ENCODE assay signal across 1 cellular context in the genomic region with DNA sequence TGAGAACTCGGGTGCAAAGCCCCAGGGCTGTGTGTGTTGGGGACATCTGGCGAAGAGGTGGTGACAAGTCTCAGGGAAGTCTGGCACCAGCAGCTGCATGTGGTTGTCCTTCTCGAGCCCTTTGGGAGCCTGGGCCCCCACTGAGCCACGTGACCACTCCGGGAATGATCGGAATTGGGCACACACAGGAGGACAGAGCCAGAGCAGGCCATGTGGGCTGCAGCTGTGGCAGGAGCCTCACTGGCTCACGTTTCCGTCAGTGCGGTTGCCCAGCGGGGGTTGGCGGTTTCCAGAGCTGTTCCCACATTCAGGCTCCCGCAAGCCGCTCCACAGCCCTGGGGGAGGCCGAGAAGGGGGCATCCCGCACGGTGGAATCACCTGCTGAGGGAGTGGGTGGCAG.
A peak's percentile ranks its signal among the peaks of the same experiment; 100 is the strongest.
TF ChIP-seq lines count a peak whose summit lies in the region.

No MANE protein-coding gene starts in this region.

TF ChIP-seq in SK-N-SH, 30 proteins besides CTCF, POLR2A, EP300 and RAD21 (continued from another document):
- TF ChIP-seq, protein P1, sequence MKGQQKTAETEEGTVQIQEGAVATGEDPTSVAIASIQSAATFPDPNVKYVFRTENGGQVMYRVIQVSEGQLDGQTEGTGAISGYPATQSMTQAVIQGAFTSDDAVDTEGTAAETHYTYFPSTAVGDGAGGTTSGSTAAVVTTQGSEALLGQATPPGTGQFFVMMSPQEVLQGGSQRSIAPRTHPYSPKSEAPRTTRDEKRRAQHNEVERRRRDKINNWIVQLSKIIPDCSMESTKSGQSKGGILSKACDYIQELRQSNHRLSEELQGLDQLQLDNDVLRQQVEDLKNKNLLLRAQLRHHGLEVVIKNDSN (IDR thresholded peaks at IDR 0.05; ENCODE audit: borderline replicate concordance, low read depth), result peak; percentile 86
- TF ChIP-seq, protein P2, sequence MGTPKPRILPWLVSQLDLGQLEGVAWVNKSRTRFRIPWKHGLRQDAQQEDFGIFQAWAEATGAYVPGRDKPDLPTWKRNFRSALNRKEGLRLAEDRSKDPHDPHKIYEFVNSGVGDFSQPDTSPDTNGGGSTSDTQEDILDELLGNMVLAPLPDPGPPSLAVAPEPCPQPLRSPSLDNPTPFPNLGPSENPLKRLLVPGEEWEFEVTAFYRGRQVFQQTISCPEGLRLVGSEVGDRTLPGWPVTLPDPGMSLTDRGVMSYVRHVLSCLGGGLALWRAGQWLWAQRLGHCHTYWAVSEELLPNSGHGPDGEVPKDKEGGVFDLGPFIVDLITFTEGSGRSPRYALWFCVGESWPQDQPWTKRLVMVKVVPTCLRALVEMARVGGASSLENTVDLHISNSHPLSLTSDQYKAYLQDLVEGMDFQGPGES (IDR thresholded peaks at IDR 0.05; ENCODE audit: low read depth, low read length), result no peak
- TF ChIP-seq SIN3A (IDR thresholded peaks at IDR 0.05; ENCODE audit: borderline replicate concordance, low read depth, low read length), result no peak
- no peak for TF ChIP-seq FOSL2 (IDR thresholded peaks at IDR 0.05; ENCODE audit: borderline replicate concordance, low read depth)
- TF ChIP-seq CHD2 (IDR thresholded peaks at IDR 0.05; ENCODE audit: low read length, partially characterized antibody), result no peak
- no peak for TF ChIP-seq GATA2 (CRISPR knock-in tag; IDR thresholded peaks at IDR 0.05)
- TF ChIP-seq, protein P3, sequence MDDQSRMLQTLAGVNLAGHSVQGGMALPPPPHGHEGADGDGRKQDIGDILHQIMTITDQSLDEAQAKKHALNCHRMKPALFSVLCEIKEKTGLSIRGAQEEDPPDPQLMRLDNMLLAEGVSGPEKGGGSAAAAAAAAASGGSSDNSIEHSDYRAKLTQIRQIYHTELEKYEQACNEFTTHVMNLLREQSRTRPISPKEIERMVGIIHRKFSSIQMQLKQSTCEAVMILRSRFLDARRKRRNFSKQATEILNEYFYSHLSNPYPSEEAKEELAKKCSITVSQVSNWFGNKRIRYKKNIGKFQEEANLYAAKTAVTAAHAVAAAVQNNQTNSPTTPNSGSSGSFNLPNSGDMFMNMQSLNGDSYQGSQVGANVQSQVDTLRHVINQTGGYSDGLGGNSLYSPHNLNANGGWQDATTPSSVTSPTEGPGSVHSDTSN (IDR thresholded peaks at IDR 0.05), result no peak
- TF ChIP-seq YY1 (IDR thresholded peaks at IDR 0.05; ENCODE audit: low read depth), result no peak
- no peak for TF ChIP-seq ELF1 (IDR thresholded peaks at IDR 0.05)
- TF ChIP-seq TCF12 (IDR thresholded peaks at IDR 0.05), result peak; percentile 87
- TF ChIP-seq, protein P4, sequence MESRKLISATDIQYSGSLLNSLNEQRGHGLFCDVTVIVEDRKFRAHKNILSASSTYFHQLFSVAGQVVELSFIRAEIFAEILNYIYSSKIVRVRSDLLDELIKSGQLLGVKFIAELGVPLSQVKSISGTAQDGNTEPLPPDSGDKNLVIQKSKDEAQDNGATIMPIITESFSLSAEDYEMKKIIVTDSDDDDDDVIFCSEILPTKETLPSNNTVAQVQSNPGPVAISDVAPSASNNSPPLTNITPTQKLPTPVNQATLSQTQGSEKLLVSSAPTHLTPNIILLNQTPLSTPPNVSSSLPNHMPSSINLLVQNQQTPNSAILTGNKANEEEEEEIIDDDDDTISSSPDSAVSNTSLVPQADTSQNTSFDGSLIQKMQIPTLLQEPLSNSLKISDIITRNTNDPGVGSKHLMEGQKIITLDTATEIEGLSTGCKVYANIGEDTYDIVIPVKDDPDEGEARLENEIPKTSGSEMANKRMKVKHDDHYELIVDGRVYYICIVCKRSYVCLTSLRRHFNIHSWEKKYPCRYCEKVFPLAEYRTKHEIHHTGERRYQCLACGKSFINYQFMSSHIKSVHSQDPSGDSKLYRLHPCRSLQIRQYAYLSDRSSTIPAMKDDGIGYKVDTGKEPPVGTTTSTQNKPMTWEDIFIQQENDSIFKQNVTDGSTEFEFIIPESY (IDR thresholded peaks at IDR 0.05; ENCODE audit: borderline replicate concordance, low read depth), result no peak
- TF ChIP-seq, protein P5, sequence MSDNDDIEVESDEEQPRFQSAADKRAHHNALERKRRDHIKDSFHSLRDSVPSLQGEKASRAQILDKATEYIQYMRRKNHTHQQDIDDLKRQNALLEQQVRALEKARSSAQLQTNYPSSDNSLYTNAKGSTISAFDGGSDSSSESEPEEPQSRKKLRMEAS (IDR thresholded peaks at IDR 0.05; ENCODE audit: low read depth), result peak; percentile 55; the same call in 1 of the 2 replicates
- no peak for TF ChIP-seq SMC3 (IDR thresholded peaks at IDR 0.05; ENCODE audit: low read depth, low read length)
- no peak for TF ChIP-seq NRF1 (IDR thresholded peaks at IDR 0.05; ENCODE audit: low read depth, low read length)
- 0 out of 2 replicates have a peak, but pooled peaks have one; percentile 23 for TF ChIP-seq FOXJ3 (CRISPR knock-in tag; IDR thresholded peaks at IDR 0.05)
- TF ChIP-seq MXI1 (IDR thresholded peaks at IDR 0.05; ENCODE audit: low read depth, low read length), result 0 out of 2 replicates have a peak, but pooled peaks have one; percentile 72
- no peak for TF ChIP-seq GABPA (IDR thresholded peaks at IDR 0.05; ENCODE audit: low read depth)
- no peak for TF ChIP-seq NFIC (IDR thresholded peaks at IDR 0.05; ENCODE audit: borderline replicate concordance)
- no peak for TF ChIP-seq TAF1 (IDR thresholded peaks at IDR 0.05; ENCODE audit: borderline replicate concordance, low read depth, low read length)
TF ChIP-seq in SK-N-SH: peak in this region for 8.
